Comparison of ENCODE assay signal across 15 cellular contexts in the genomic region with DNA sequence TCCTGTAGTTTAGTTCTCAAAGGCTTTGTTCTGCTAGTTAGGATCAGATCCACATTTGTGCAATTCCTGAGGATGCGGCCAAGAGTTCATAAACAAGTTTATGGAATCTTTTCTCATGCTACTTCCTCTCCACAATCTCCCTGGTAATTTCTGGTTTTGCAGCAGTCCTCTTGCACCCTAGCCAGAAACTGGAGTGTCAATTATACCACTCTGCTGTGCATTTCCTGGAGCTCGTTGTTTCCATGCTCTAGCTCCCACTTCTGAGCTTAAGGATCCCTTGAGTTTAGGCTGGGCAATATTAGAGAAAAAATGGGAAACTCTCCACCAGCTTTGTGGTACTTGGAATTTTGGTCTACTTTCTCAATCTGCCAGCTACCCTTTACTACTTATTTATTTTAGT.
"Had no signal": no experiment of that assay in that cellular context is flagged by ENCODE, and none has a peak within 500 bp of the region (broad histone marks: within the 10 kb centered on the region; RNA-seq: fewer than 3 reads in every experiment).

No MANE protein-coding gene starts in this region.

- H3K36me3 ChIP-seq: neutrophil, thyroid gland had no signal

- H3K9me3 ChIP-seq: neutrophil, thyroid gland had no signal

- H3K9ac ChIP-seq: parathyroid adenoma had no signal

- H3K4me3 ChIP-seq: thyroid gland had no signal

- H2AFZ ChIP-seq: parathyroid adenoma had no signal

- H3K79me2 ChIP-seq: parathyroid adenoma had no signal

- H3K27me3 ChIP-seq: neutrophil, thyroid gland had no signal

- DNase-seq: activated CD4-positive, alpha-beta T cell treated with anti-CD3 and anti-CD28 coated beads, Interleukin-2, amount 50 U/mL, for 48 hours; activated CD8-positive, alpha-beta memory T cell treated with anti-CD3 and anti-CD28 coated beads, Interleukin-2, amount 10 ng/mL, durations not matched to agents 7 days and 5 days; activated naive CD4-positive, alpha-beta T cell treated with anti-CD3 and anti-CD28 coated beads, Interleukin-2, amount 10 ng/mL, durations not matched to agents 7 days and 5 days; activated T-cell treated with anti-CD3 and anti-CD28 coated beads, Interleukin-2, amount 50 U/mL, for 1 hour; endodermal cell; head of caudate nucleus; immature natural killer cell; naive thymus-derived CD8-positive, alpha-beta T cell; thyroid gland had no signal

- ATAC-seq: activated CD8-positive, alpha-beta memory T cell treated with anti-CD3 and anti-CD28 coated beads, Interleukin-2, amount 10 ng/mL, durations not matched to agents 7 days and 5 days; naive thymus-derived CD8-positive, alpha-beta T cell; stimulated activated memory B cell treated with anti-CD40 and anti-IgM and Interleukin-4, amounts not matched to agents 10 μg/mL and 1 μg/mL and 100 μg/mL, for 72 hours had no signal

- H3K4me1 ChIP-seq: parathyroid adenoma, thyroid gland had no signal

- FAIRE-seq: astrocyte, frontal cortex had no signal

- H3K27ac ChIP-seq: neutrophil, parathyroid adenoma, thyroid gland, VCaP had no signal
